11 cellular contexts compared by ENCODE assay signal in genomic region chr6:142853244-142854180, GRCh38.
A peak's percentile ranks its signal among the peaks of the same experiment; 100 is the strongest.
DNase-seq lines count a peak whose midpoint lies in the region; ATAC-seq, FAIRE-seq and TF ChIP-seq lines count a peak whose summit lies in the region.
"Had no signal": no experiment of that assay in that cellular context is flagged by ENCODE, and none has a peak within 500 bp of the region (broad histone marks: within the 10 kb centered on the region; RNA-seq: fewer than 3 reads in every experiment).

No MANE protein-coding gene starts in this region.

- TF ChIP-seq POLR2A in H54 (IDR thresholded peaks at IDR 0.05; ENCODE audit: low read depth, low read length), result no peak

- H3K27me3 ChIP-seq in SU-DHL-6 (ENCODE audit: low read length), result no peaks in the 10 kb centered on the region
- H3K27me3 ChIP-seq in dorsolateral prefrontal cortex, result no peaks in the 10 kb centered on the region

- no peak for FAIRE-seq in H54 (lab: Jason Lieb, UNC)

- no peaks in the 10 kb centered on the region for H3K27me3 Mint-ChIP-seq in activated T-cell treated with anti-CD3 and anti-CD28 coated beads, Interleukin-2, amount 50 U/mL, for 4 hours (ENCODE audit: low read depth)

- H4K20me1 ChIP-seq in SU-DHL-6 (ENCODE audit: low read depth, low read length), result no peaks in the 10 kb centered on the region

- intact Hi-C loops in Right ventricle myocardium inferior (cut with DNase I), result no loop called here
- intact Hi-C loops in dorsolateral prefrontal cortex (cut with DNase I), result no loop called here

- H3K36me3 Mint-ChIP-seq in activated T-cell treated with anti-CD3 and anti-CD28 coated beads, Interleukin-2, amount 50 U/mL, for 4 hours (ENCODE audit: insufficient read depth), result peaks cover 24% of the 10 kb centered on the region
- H3K36me3 Mint-ChIP-seq in stimulated activated effector memory CD8-positive, alpha-beta T cell treated with anti-CD3 and anti-CD28 coated beads, Interleukin-12 subunit alpha, Interleukin-12 subunit beta, amount 100 ng/mL, for 72 hours, result peaks cover 11% of the 10 kb centered on the region

- peak overlapping the region; percentile 60 for H3K27ac Mint-ChIP-seq in stimulated activated effector memory CD8-positive, alpha-beta T cell treated with anti-CD3 and anti-CD28 coated beads, Interleukin-12 subunit alpha, Interleukin-12 subunit beta, amount 100 ng/mL, for 72 hours

- no peak overlapping the region for H2AFZ ChIP-seq in SU-DHL-6 (ENCODE audit: low read depth, low read length, severe bottlenecking)

- DNase-seq in activated T-cell treated with anti-CD3 and anti-CD28 coated beads, Interleukin-2, amount 50 U/mL, for 4 hours, result no peak
- DNase-seq in activated T-cell treated with anti-CD3 and anti-CD28 coated beads, Interleukin-2, amount 50 U/mL, for 48 hours, result no peak
- DNase-seq in stimulated activated effector memory CD8-positive, alpha-beta T cell treated with anti-CD3 and anti-CD28 coated beads, Interleukin-12 subunit alpha, Interleukin-12 subunit beta, amount 100 ng/mL, for 72 hours (ENCODE audit: low spot score in 2 of 2), result no peak
- DNase-seq in H54 (ENCODE audit: insufficient read length, low spot score), result no peak
- no peak for DNase-seq in Right ventricle myocardium inferior (ENCODE audit: missing footprints)
- no peak for DNase-seq in dorsolateral prefrontal cortex
- DNase-seq: AML-193, NCI-H2171 treated with DMSO at 0.1 percent for 48 hours had no signal

- no peak for TF ChIP-seq CTCF in SU-DHL-6 (IDR thresholded peaks at IDR 0.05; ENCODE audit: insufficient read depth, low read length, poor library complexity, severe bottlenecking)
- TF ChIP-seq CTCF in dorsolateral prefrontal cortex (IDR thresholded peaks at IDR 0.05 in 54 of 56, conservative IDR thresholded peaks at IDR 0.05 in 2 of 56; ENCODE audit: low read depth in 1 of 56, partially characterized antibody in 56 of 56), result no peak

- H3K9ac ChIP-seq in SU-DHL-6 (ENCODE audit: low read length), result no peak overlapping the region

- H3K9me3 ChIP-seq in SU-DHL-6 (ENCODE audit: insufficient read depth, low read length), result no peaks in the 10 kb centered on the region

- peak overlapping the region; percentile 40 for H3K4me3 Mint-ChIP-seq in activated T-cell treated with anti-CD3 and anti-CD28 coated beads, Interleukin-2, amount 50 U/mL, for 4 hours
- H3K4me3 Mint-ChIP-seq in stimulated activated effector memory CD8-positive, alpha-beta T cell treated with anti-CD3 and anti-CD28 coated beads, Interleukin-12 subunit alpha, Interleukin-12 subunit beta, amount 100 ng/mL, for 72 hours, result peak overlapping the region; percentile 68

- H3K27ac ChIP-seq in SU-DHL-6 (ENCODE audit: low read depth, low read length) (no peak overlapping the region), dorsolateral prefrontal cortex (peak overlapping the region in 13 of 59 donors; percentile 3 to 91 (median 28))
- H3K27ac ChIP-seq: HL-60 had no signal

- ATAC-seq in activated T-cell treated with anti-CD3 and anti-CD28 coated beads, Interleukin-2, amount 50 U/mL, for 4 hours, result no peak
- ATAC-seq in esophagus mucosa (peak; percentile 88), Right ventricle myocardium inferior (no peak)
- ATAC-seq in stimulated activated effector memory CD8-positive, alpha-beta T cell treated with anti-CD3 and anti-CD28 coated beads, Interleukin-12 subunit alpha, Interleukin-12 subunit beta, amount 100 ng/mL, for 72 hours, result no peak

- peaks cover 96% of the 10 kb centered on the region for H3K4me1 Mint-ChIP-seq in activated T-cell treated with anti-CD3 and anti-CD28 coated beads, Interleukin-2, amount 50 U/mL, for 4 hours (ENCODE audit: low read depth)
- H3K4me1 Mint-ChIP-seq in stimulated activated effector memory CD8-positive, alpha-beta T cell treated with anti-CD3 and anti-CD28 coated beads, Interleukin-12 subunit alpha, Interleukin-12 subunit beta, amount 100 ng/mL, for 72 hours, result peaks cover 98% of the 10 kb centered on the region

- H3F3A ChIP-seq in SU-DHL-6 (ENCODE audit: insufficient read depth), result peaks cover 22% of the 10 kb centered on the region

- no peaks in the 10 kb centered on the region for H3K9me2 ChIP-seq in SU-DHL-6 (replicated peaks; ENCODE audit: insufficient read depth, low read length)

- peaks cover 5% of the 10 kb centered on the region for H3K9me3 Mint-ChIP-seq in activated T-cell treated with anti-CD3 and anti-CD28 coated beads, Interleukin-2, amount 50 U/mL, for 4 hours
- no peaks in the 10 kb centered on the region for H3K9me3 Mint-ChIP-seq in stimulated activated effector memory CD8-positive, alpha-beta T cell treated with anti-CD3 and anti-CD28 coated beads, Interleukin-12 subunit alpha, Interleukin-12 subunit beta, amount 100 ng/mL, for 72 hours

- H3K79me2 ChIP-seq in SU-DHL-6 (ENCODE audit: insufficient read depth, low read length), result no peaks in the 10 kb centered on the region

- H3K36me3 ChIP-seq in SU-DHL-6 (ENCODE audit: low read length), result no peaks in the 10 kb centered on the region

- H3K4me3 ChIP-seq in SU-DHL-6 (ENCODE audit: insufficient read depth, low read length, poor library complexity, severe bottlenecking), result no peak overlapping the region
- no peak overlapping the region for H3K4me3 ChIP-seq in dorsolateral prefrontal cortex

- H3K4me2 ChIP-seq in SU-DHL-6 (ENCODE audit: low read depth, low read length, poor library complexity, severe bottlenecking), result peak overlapping the region; percentile 46
